ENCODE assay signal across 8 cellular contexts in the genomic region with DNA sequence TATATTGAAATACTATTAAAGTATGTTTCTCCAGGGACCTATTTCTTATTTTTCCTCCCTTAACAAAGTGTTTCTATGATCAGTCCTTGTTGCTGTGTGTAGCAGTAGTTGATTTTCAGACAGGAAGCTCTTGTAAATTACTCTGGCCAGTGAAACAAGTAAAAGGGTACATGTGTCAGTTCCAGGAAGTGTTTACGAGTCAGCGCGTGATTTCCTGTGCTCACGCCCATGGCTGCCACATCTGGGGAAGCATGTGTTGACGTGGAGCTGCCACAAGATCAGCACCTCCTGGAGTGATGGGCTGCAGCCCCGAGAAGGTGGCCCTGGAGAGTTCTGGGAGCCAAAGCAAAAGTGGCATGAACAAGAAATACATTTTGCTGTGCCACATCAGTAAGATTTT. TPM values are rescaled to one million over a fixed set of nuclear protein-coding genes. Genes with fewer than 3 reads are reported as not detected.
A peak's percentile ranks its signal among the peaks of the same experiment; 100 is the strongest.
DNase-seq lines count a peak whose midpoint lies in the region; ATAC-seq lines count a peak whose summit lies in the region.

No MANE protein-coding gene starts in this region.

- ATAC-seq in GM18502 (IDR thresholded peaks at IDR 0.05; ENCODE audit: poor library complexity, unreplicated experiment) (peak; percentile 85), left ventricle myocardium superior (peak; percentile 89)

- DNase-seq in Kasumi-1 (lab: John Stamatoyannopoulos, UW) = peak; percentile 2 to 7
- peak; percentile 63 for DNase-seq in activated T-cell treated with anti-CD3 and anti-CD28 coated beads for 48 hours (ENCODE audit: low read depth)
- peak; percentile 69 for DNase-seq in left ventricle myocardium superior
- peak; percentile 46 for DNase-seq in stimulated activated CD8-positive, alpha-beta memory T cell treated with anti-CD3 and anti-CD28 coated beads, Interleukin-15, amount 100 ng/mL, for 1 hour (ENCODE audit: low read depth)
- no peak for DNase-seq in dedifferentiated amniotic fluid mesenchymal stem cell (ENCODE audit: extremely low spot score)
- no peak for DNase-seq in NCI-H1417 (lab: John Stamatoyannopoulos, UW)
- DNase-seq in NCI-H1436 (lab: John Stamatoyannopoulos, UW) = no peak

- intact Hi-C loops in left ventricle myocardium superior (cut with micrococcal nuclease) = no loop called here

RNA-seq across cellular contexts. Expression of gene GGTLC1, which starts 38.6 kb away (rescaled TPM):
- not detected for total RNA-seq in left ventricle myocardium superior

Comparison
In these comparisons a context has a peak if more than half of its experiments do, and no peak if none do; other contexts are left out.
1. DNase-seq: peak in Kasumi-1 (2 of 2), activated T-cell treated with anti-CD3 and anti-CD28 coated beads for 48 hours (single experiment), left ventricle myocardium superior (single experiment) and stimulated activated CD8-positive, alpha-beta memory T cell treated with anti-CD3 and anti-CD28 coated beads, Interleukin-15, amount 100 ng/mL, for 1 hour (single experiment); none in dedifferentiated amniotic fluid mesenchymal stem cell (single experiment), NCI-H1417 (0 of 3) and NCI-H1436 (single experiment).